In the genomic region with DNA sequence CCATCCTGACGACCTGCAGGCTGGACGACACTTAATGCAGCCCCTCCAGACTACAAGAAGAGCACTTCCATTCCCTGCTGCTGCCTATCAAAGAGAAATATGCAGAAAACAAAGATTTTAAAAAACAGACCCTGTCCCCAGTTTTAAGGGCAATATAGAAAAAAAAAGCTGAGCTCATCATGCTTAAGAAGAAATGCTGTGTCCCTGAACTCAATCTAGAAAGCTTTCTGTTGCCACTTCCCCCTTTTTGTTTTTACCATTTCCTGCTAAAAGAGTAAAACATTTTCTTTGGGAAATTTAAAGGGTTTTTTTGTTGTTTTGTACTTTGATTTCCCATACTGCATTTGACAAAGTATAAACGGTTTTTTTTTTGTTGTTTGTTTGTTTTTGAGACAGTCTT, we compare ENCODE assay signal across 19 cellular contexts. TPM values are rescaled to one million over a fixed set of nuclear protein-coding genes. Genes with fewer than 3 reads are reported as not detected.
DNase-seq lines count a peak whose midpoint lies in the region; ATAC-seq and TF ChIP-seq lines count a peak whose summit lies in the region.
"Had no signal": no experiment of that assay in that cellular context is flagged by ENCODE, and none has a peak within 500 bp of the region (broad histone marks: within the 10 kb centered on the region; RNA-seq: fewer than 3 reads in every experiment).

No MANE protein-coding gene starts in this region.

- intact Hi-C loops in Caco-2 (cut with micrococcal nuclease; ENCODE audit: unreplicated experiment), result loop anchor here (2.0 kb wide), 2 partner anchors 16 to 30 kb away; no protein-coding TSS in a partner anchor

- H3K27me3 Mint-ChIP-seq in Caco-2 (ENCODE audit: insufficient read depth, unreplicated experiment) (no peaks in the 10 kb centered on the region), osteocyte (ENCODE audit: unreplicated experiment) (no peaks in the 10 kb centered on the region)

- peaks cover 18% of the 10 kb centered on the region for H3K4me1 Mint-ChIP-seq in Caco-2 (ENCODE audit: low read depth, unreplicated experiment)
- H3K4me1 Mint-ChIP-seq in osteocyte (ENCODE audit: unreplicated experiment), result peaks cover 11% of the 10 kb centered on the region

- no TSS peak for BruUV-seq in Caco-2 (replicated peaks; lab: Mats Ljungman, UMichigan)

- no peak overlapping the region for H3K4me3 Mint-ChIP-seq in Caco-2 (ENCODE audit: unreplicated experiment)
- no peak overlapping the region for H3K4me3 Mint-ChIP-seq in osteocyte (ENCODE audit: unreplicated experiment)
- H3K4me3 Mint-ChIP-seq: T-helper 1 cell treated with Interleukin-12 subunit alpha and Interleukin-12 subunit beta and Interleukin-4 antibody, amounts not matched to agents 30 μg/mL and 1 μg/mL, for 36 hours had no signal

- H3K27ac Mint-ChIP-seq in Caco-2 (ENCODE audit: unreplicated experiment), result peak overlapping the region; percentile 10
- H3K27ac Mint-ChIP-seq in osteocyte (ENCODE audit: unreplicated experiment), result no peak overlapping the region
- H3K27ac Mint-ChIP-seq: T-helper 1 cell treated with Interleukin-12 subunit alpha and Interleukin-12 subunit beta and Interleukin-4 antibody, amounts not matched to agents 30 μg/mL and 1 μg/mL, for 36 hours had no signal

- DNase-seq in Caco-2 (no peak), MV-4-11 (lab: John Stamatoyannopoulos, UW) (peak; percentile 63), osteocyte (ENCODE audit: extremely low spot score, unreplicated experiment) (peak; percentile 17), AG08395 (ENCODE audit: low spot score) (no peak), cortex of kidney (lab: John Stamatoyannopoulos, UW) (no peak), GM20000 (ENCODE audit: low spot score) (no peak)
- DNase-seq: activated CD4-positive, CD25-positive, alpha-beta regulatory T cell treated with anti-CD3 and anti-CD28 coated beads, Interleukin-2, amount 50 U/mL, for 72 hours; activated CD8-positive, alpha-beta memory T cell treated with anti-CD3 and anti-CD28 coated beads, Interleukin-2, amount 50 U/mL, for 48 hours; activated naive CD4-positive, alpha-beta T cell treated with anti-CD3 and anti-CD28 coated beads, Interleukin-2, amount 50 U/mL, for 16 hours; brain microvascular endothelial cell; DMS 273 treated with DMSO at 0.1 percent for 48 hours; kidney glomerular epithelial cell; mucosa of descending colon; NCI-H1417 treated with DMSO at 0.1 percent for 48 hours; stimulated activated CD4-positive, alpha-beta T cell treated with anti-CD3 and anti-CD28 coated beads, Interleukin-4, amount 100 ng/mL, for 1 hour had no signal

- CTCF ChIA-PET in Caco-2 (lab: Charles Lee), result no interaction called here

- no peaks in the 10 kb centered on the region for H3K9me3 ChIP-seq in Caco-2
- H3K9me3 ChIP-seq: mucosa of descending colon, thoracic aorta had no signal

- no peak for ATAC-seq in activated CD4-positive, CD25-positive, alpha-beta regulatory T cell treated with anti-CD3 and anti-CD28 coated beads, Interleukin-2, amount 50 U/mL, for 24 hours

- H3K36me3 ChIP-seq in Caco-2 (ENCODE audit: control insufficient read depth, insufficient read depth, low read length), result peaks cover 3% of the 10 kb centered on the region; the same call in 1 of the 2 replicates
- H3K36me3 ChIP-seq: brain microvascular endothelial cell, thoracic aorta had no signal

- H3K36me3 Mint-ChIP-seq in Caco-2 (ENCODE audit: insufficient read depth, unreplicated experiment), result peaks cover 7% of the 10 kb centered on the region
- H3K36me3 Mint-ChIP-seq in osteocyte (ENCODE audit: unreplicated experiment), result no peaks in the 10 kb centered on the region

- no peak overlapping the region for H3K4me3 ChIP-seq in Caco-2 (ENCODE audit: low read depth, low read length)
- H3K4me3 ChIP-seq: mucosa of descending colon, thoracic aorta had no signal

- H3K27me3 ChIP-seq in Caco-2 (replicated peaks; ENCODE audit: control insufficient read depth, insufficient read depth, low read length), result no peaks in the 10 kb centered on the region
- H3K27me3 ChIP-seq: brain microvascular endothelial cell had no signal

- peaks cover 27% of the 10 kb centered on the region for H3K4me1 ChIP-seq in Caco-2

- TF ChIP-seq CTCF in Caco-2 (IDR thresholded peaks at IDR 0.05; ENCODE audit: insufficient read depth in 1 of 2, low read depth in 1 of 2, low read length in 1 of 2, severe bottlenecking in 1 of 2, unreplicated experiment in 1 of 2) (no peak), osteocyte (IDR thresholded peaks at IDR 0.05) (no peak), GM20000 (IDR thresholded peaks at IDR 0.05; ENCODE audit: extremely low read depth, missing control alignments) (no peak)

- POLR2A ChIA-PET in Caco-2 (lab: Charles Lee), result no interaction called here

- H3K27ac ChIP-seq in cingulate gyrus (ENCODE audit: low read depth, low read length), result peak overlapping the region; percentile 61
- H3K27ac ChIP-seq: brain microvascular endothelial cell, thoracic aorta had no signal

- H3K9me3 Mint-ChIP-seq in Caco-2 (ENCODE audit: unreplicated experiment), result no peaks in the 10 kb centered on the region
- H3K9me3 Mint-ChIP-seq in osteocyte (ENCODE audit: unreplicated experiment), result no peaks in the 10 kb centered on the region

RNA-seq across cellular contexts. Expression of a gene that starts 35.4 kb away (rescaled TPM):
- total RNA-seq in Caco-2 (2022), result 84.9 and 104 TPM in 2 replicates
- 42.9 and 50.3 TPM in 2 replicates for total RNA-seq in osteocyte

RNA-seq across cellular contexts. Expression of a gene that starts 52.3 kb away (rescaled TPM):
- total RNA-seq in Caco-2 (2022), result 48.7 and 50.9 TPM in 2 replicates
- total RNA-seq in osteocyte, result 5.8 and 6.2 TPM in 2 replicates

Comparison
In these comparisons a context has a peak if more than half of its experiments do, and no peak if none do; other contexts are left out.
1. DNase-seq: peak in MV-4-11 (single experiment) and osteocyte (single experiment); none in Caco-2 (0 of 2), AG08395 (single experiment), cortex of kidney (single experiment) and GM20000 (single experiment).